In the genomic region with DNA sequence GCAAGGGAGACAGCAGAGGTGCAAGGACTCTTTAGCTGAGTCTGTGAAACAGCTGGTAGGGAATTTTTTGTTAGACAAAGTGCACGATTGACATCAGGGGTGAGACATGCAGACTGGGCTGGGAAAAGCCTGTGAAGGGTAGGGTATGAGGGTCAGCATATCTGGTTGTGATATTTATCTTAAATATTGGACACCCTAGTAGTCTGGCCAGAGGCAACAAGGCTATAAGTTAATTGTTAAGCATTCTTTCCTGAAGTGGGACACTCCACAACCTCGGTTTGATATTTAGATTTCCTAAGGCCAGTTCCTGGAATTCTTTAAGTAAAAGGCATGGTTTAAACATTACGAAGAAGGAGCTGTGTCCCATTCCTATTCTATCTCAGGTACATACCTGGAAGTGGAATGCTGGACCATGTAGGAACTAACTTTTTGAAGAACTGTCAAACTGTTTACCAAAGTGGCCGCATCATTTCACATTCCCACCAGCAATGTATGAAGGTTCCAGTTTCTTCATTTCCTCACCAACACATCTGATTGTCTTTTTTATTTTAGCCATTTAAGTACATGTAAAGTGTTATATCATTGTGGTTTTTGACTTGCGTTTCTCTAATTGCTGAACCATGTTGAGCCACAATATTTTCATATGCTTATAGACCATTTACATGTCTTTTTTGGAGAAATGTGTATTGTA, we compare ENCODE assay signal across 23 cellular contexts.
"Had no signal": no experiment of that assay in that cellular context is flagged by ENCODE, and none has a peak within 500 bp of the region (broad histone marks: within the 10 kb centered on the region; RNA-seq: fewer than 3 reads in every experiment).

No MANE protein-coding gene starts in this region.

- H3K27ac ChIP-seq: coronary artery, esophagus squamous epithelium, left lung, right atrium auricular region, suprapubic skin, upper lobe of left lung had no signal

- H3K4me3 Mint-ChIP-seq: activated CD4-positive, alpha-beta T cell treated with anti-CD3 and anti-CD28 coated beads, Interleukin-2, amount 10 ng/mL, durations not matched to agents 24 days and 14 days; activated naive CD8-positive, alpha-beta T cell treated with anti-CD3 and anti-CD28 coated beads for 36 hours; brain; central memory CD8-positive, alpha-beta T cell; naive thymus-derived CD8-positive, alpha-beta T cell had no signal

- H3K27me3 Mint-ChIP-seq: activated CD4-positive, alpha-beta T cell treated with anti-CD3 and anti-CD28 coated beads, Interleukin-2, amount 10 ng/mL, durations not matched to agents 24 days and 14 days; activated naive CD8-positive, alpha-beta T cell treated with anti-CD3 and anti-CD28 coated beads for 36 hours; brain; central memory CD8-positive, alpha-beta T cell; naive thymus-derived CD8-positive, alpha-beta T cell had no signal

- FAIRE-seq: endothelial cell of umbilical vein, kidney, small intestine had no signal

- ATAC-seq: left lung; naive thymus-derived CD8-positive, alpha-beta T cell; stimulated activated naive CD8-positive, alpha-beta T cell treated with anti-CD3 and anti-CD28 coated beads, Interleukin-15, Interleukin-2, amounts not matched to agents 100 U/mL and 50 U/mL, for 24 hours had no signal

- H3K36me3 ChIP-seq: left lung, right atrium auricular region, suprapubic skin, upper lobe of left lung had no signal

- DNase-seq: activated CD4-positive, alpha-beta T cell treated with anti-CD3 and anti-CD28 coated beads, Interleukin-2, amount 10 ng/mL, durations not matched to agents 24 days and 14 days; activated CD4-positive, CD25-positive, alpha-beta regulatory T cell; activated CD8-positive, alpha-beta memory T cell treated with anti-CD3 and anti-CD28 coated beads, Interleukin-2, amount 50 U/mL, for 48 hours; activated gamma-delta T cell treated with Interleukin-2 at 50 U/mL for 16 hours; activated naive CD8-positive, alpha-beta T cell treated with anti-CD3 and anti-CD28 coated beads for 36 hours; effector CD8-positive, alpha-beta T cell; esophagus squamous epithelium; hippocampal formation; kidney; left lung; naive thymus-derived CD8-positive, alpha-beta T cell; nucleus accumbens; small intestine; stimulated activated CD4-positive, alpha-beta T cell treated with anti-CD3 and anti-CD28 coated beads, Interleukin-4, amount 100 ng/mL, for 4 hours; stimulated activated CD8-positive, alpha-beta memory T cell treated with anti-CD3 and anti-CD28 coated beads, Interleukin-4, amount 100 ng/mL, for 48 hours; stimulated activated naive CD8-positive, alpha-beta T cell treated with anti-CD3 and anti-CD28 coated beads, Interleukin-15, Interleukin-2, amounts not matched to agents 100 U/mL and 50 U/mL, for 24 hours; upper lobe of left lung had no signal

- H3K9me3 ChIP-seq: suprapubic skin had no signal

- H3K27ac Mint-ChIP-seq: activated CD4-positive, alpha-beta T cell treated with anti-CD3 and anti-CD28 coated beads, Interleukin-2, amount 10 ng/mL, durations not matched to agents 24 days and 14 days; activated naive CD8-positive, alpha-beta T cell treated with anti-CD3 and anti-CD28 coated beads for 36 hours had no signal

- H3K27me3 ChIP-seq: esophagus squamous epithelium, left lung, right atrium auricular region, suprapubic skin, upper lobe of left lung had no signal

- H3K4me3 ChIP-seq: coronary artery, esophagus squamous epithelium, left lung, right atrium auricular region, suprapubic skin, upper lobe of left lung had no signal

- H3K9me3 Mint-ChIP-seq: central memory CD8-positive, alpha-beta T cell had no signal

- H3K4me1 ChIP-seq: left lung, suprapubic skin had no signal
